ENCODE assay signal across 13 cellular contexts in the genomic region with DNA sequence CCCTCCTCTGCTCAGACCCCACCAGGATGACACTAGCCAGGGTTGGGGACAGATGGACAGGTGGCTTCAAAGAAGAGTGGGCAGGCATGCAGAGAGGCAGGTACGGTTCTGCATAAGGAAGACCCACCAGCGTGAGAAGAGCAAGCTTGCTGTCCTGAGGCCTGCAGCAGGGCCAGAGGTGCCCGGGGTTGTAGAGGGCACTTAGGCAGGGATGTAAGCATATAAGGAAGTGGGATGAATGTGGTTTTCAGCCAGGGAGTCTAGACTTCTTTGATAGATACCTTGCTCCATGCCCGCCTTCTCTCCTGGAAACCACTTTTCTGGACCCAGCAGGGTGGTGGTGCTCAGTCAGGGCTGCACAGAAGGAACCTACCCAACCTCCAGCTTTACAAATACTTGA. TPM values are rescaled to one million over a fixed set of nuclear protein-coding genes. Genes with fewer than 3 reads are reported as not detected.
DNase-seq lines count a peak whose midpoint lies in the region; ATAC-seq and TF ChIP-seq lines count a peak whose summit lies in the region.
"Had no signal": no experiment of that assay in that cellular context is flagged by ENCODE, and none has a peak within 500 bp of the region (broad histone marks: within the 10 kb centered on the region; RNA-seq: fewer than 3 reads in every experiment).

No MANE protein-coding gene starts in this region.

- POLR2A ChIA-PET in CD8-positive, alpha-beta T cell (lab: Charles Lee): interaction anchor here (1.4 kb wide), 1 partner anchor 8 kb away, joined by 3 read pairs; no protein-coding TSS in a partner anchor
- POLR2A ChIA-PET in HCT116 (lab: Charles Lee): no interaction called here

- TF ChIP-seq RAD21 in HCT116 (IDR thresholded peaks at IDR 0.05; ENCODE audit: low read depth): no peak

- peaks cover 8% of the 10 kb centered on the region for H3K4me1 Mint-ChIP-seq in CD8-positive, alpha-beta T cell (ENCODE audit: low read depth)
- H3K4me1 Mint-ChIP-seq in glutamatergic neuron (ENCODE audit: low read depth, unreplicated experiment): peaks cover 12% of the 10 kb centered on the region
- peaks cover 7% of the 10 kb centered on the region in 2 donors for H3K4me1 Mint-ChIP-seq in natural killer cell treated with Interleukin-12 subunit alpha and Interleukin-12 subunit beta and Interleukin-15 and Interleukin-18, amount 100 ng/mL, for 72 hours (ENCODE audit: low read depth in 2 of 2)

- H3K27me3 ChIP-seq in CD8-positive, alpha-beta T cell (ENCODE audit: insufficient read depth, low read length): peaks cover 18% of the 10 kb centered on the region
- no peaks in the 10 kb centered on the region for H3K27me3 ChIP-seq in HCT116 (ENCODE audit: insufficient read depth, low read length)

- H3K4me2 ChIP-seq in HCT116 (ENCODE audit: low read length): peak overlapping the region; percentile 85

- H2AFZ ChIP-seq in HCT116 (ENCODE audit: low read depth, low read length, poor library complexity, severe bottlenecking): no peak overlapping the region

- no peaks in the 10 kb centered on the region for H3K9me3 Mint-ChIP-seq in CD8-positive, alpha-beta T cell
- H3K9me3 Mint-ChIP-seq in glutamatergic neuron (ENCODE audit: unreplicated experiment): peaks cover 10% of the 10 kb centered on the region
- H3K9me3 Mint-ChIP-seq in natural killer cell treated with Interleukin-12 subunit alpha and Interleukin-12 subunit beta and Interleukin-15 and Interleukin-18, amount 100 ng/mL, for 72 hours: no peaks in the 10 kb centered on the region

- RAD21 ChIA-PET in HCT116 (lab: Charles Lee; ENCODE audit: low non-redundant PET in 1 of 2, low total read pairs in 2 of 2, uncharacterized antibody in 2 of 2, unreplicated experiment in 2 of 2): no interaction called here

- no peaks in the 10 kb centered on the region for H3K36me3 ChIP-seq in CD8-positive, alpha-beta T cell (ENCODE audit: insufficient read depth, low read length)
- H3K36me3 ChIP-seq in HCT116 (ENCODE audit: control insufficient read depth in 1 of 2, insufficient read depth in 2 of 2, low read length in 2 of 2): no peaks in the 10 kb centered on the region
- H3K36me3 ChIP-seq: sigmoid colon had no signal

- no peak for ATAC-seq in CD8-positive, alpha-beta T cell
- ATAC-seq in HCT116 (no peak), HG03025 (IDR thresholded peaks at IDR 0.05; ENCODE audit: low FRiP score, unreplicated experiment) (no peak), HG02759 (IDR thresholded peaks at IDR 0.05; ENCODE audit: unreplicated experiment) (no peak)
- no peak for ATAC-seq in natural killer cell treated with Interleukin-12 subunit alpha and Interleukin-12 subunit beta and Interleukin-15 and Interleukin-18, amount 100 ng/mL, for 72 hours
- ATAC-seq: stimulated activated naive CD8-positive, alpha-beta T cell treated with anti-CD3 and anti-CD28 coated beads, Interleukin-15, Interleukin-2, amounts not matched to agents 100 U/mL and 50 U/mL, for 24 hours had no signal

- intact Hi-C loops in CD8-positive, alpha-beta T cell (cut with DNase I, micrococcal nuclease): no loop called here
- intact Hi-C loops in HCT116 (cut with micrococcal nuclease): no loop called here

- no peaks in the 10 kb centered on the region for H3K36me3 Mint-ChIP-seq in CD8-positive, alpha-beta T cell
- no peaks in the 10 kb centered on the region for H3K36me3 Mint-ChIP-seq in glutamatergic neuron (ENCODE audit: unreplicated experiment)
- no peaks in the 10 kb centered on the region for H3K36me3 Mint-ChIP-seq in natural killer cell treated with Interleukin-12 subunit alpha and Interleukin-12 subunit beta and Interleukin-15 and Interleukin-18, amount 100 ng/mL, for 72 hours

- CTCF ChIA-PET in CD8-positive, alpha-beta T cell (lab: Charles Lee): no interaction called here
- CTCF ChIA-PET in HCT116 (lab: Charles Lee): interaction anchor here (0.7 kb wide), 1 partner anchor 8 kb away, joined by 3 read pairs; no protein-coding TSS in a partner anchor

- TF ChIP-seq POLR2A in HCT116 (IDR thresholded peaks at IDR 0.05; ENCODE audit: borderline replicate concordance, extremely low read depth, insufficient read depth, insufficient read length) (no peak), erythroblast (IDR thresholded peaks at IDR 0.05; ENCODE audit: low read length) (no peak)

- DNase-seq in CD8-positive, alpha-beta T cell: no peak
- DNase-seq in HCT116 (ENCODE audit: low read depth, low spot score) (no peak), glutamatergic neuron (no peak), erythroblast (lab: John Stamatoyannopoulos, UW) (no peak), NCI-H187 (lab: John Stamatoyannopoulos, UW) (no peak)
- no peak for DNase-seq in natural killer cell treated with Interleukin-12 subunit alpha and Interleukin-12 subunit beta and Interleukin-15 and Interleukin-18, amount 100 ng/mL, for 72 hours (ENCODE audit: low spot score)
- DNase-seq: activated T-cell treated with anti-CD3 and anti-CD28 coated beads, Interleukin-2, amount 50 U/mL, for 1 hour; aorta; H7; sigmoid colon; stimulated activated naive CD8-positive, alpha-beta T cell treated with anti-CD3 and anti-CD28 coated beads, Interleukin-15, Interleukin-2, amounts not matched to agents 100 U/mL and 50 U/mL, for 24 hours had no signal

- no TSS peak for BruUV-seq in HCT116 (replicated peaks; lab: Mats Ljungman, UMichigan)

- no peak overlapping the region for H3K27ac ChIP-seq in CD8-positive, alpha-beta T cell (ENCODE audit: low read depth, low read length)
- no peak overlapping the region for H3K27ac ChIP-seq in HCT116 (ENCODE audit: low read depth, low read length)
- H3K27ac ChIP-seq: sigmoid colon had no signal

- no peak overlapping the region for H3K27ac Mint-ChIP-seq in CD8-positive, alpha-beta T cell
- peak overlapping the region; percentile 62 for H3K27ac Mint-ChIP-seq in glutamatergic neuron (ENCODE audit: unreplicated experiment)
- H3K27ac Mint-ChIP-seq in natural killer cell treated with Interleukin-12 subunit alpha and Interleukin-12 subunit beta and Interleukin-15 and Interleukin-18, amount 100 ng/mL, for 72 hours: no peak overlapping the region

- H3K9me2 ChIP-seq in HCT116 (ENCODE audit: insufficient read depth): no peaks in the 10 kb centered on the region

- H3K4me3 ChIP-seq in CD8-positive, alpha-beta T cell (ENCODE audit: low read depth, low read length): no peak overlapping the region
- H3K4me3 ChIP-seq in HCT116 (replicated peaks in 1 of 2; ENCODE audit: low read depth in 1 of 2, low read length in 2 of 2): no peak overlapping the region
- H3K4me3 ChIP-seq: sigmoid colon had no signal

- H3K4me3 Mint-ChIP-seq in CD8-positive, alpha-beta T cell: peak overlapping the region; percentile 57
- peak overlapping the region; percentile 73 for H3K4me3 Mint-ChIP-seq in glutamatergic neuron (ENCODE audit: unreplicated experiment)
- H3K4me3 Mint-ChIP-seq in natural killer cell treated with Interleukin-12 subunit alpha and Interleukin-12 subunit beta and Interleukin-15 and Interleukin-18, amount 100 ng/mL, for 72 hours: peak overlapping the region; percentile 30

- TF ChIP-seq CTCF in CD8-positive, alpha-beta T cell (IDR thresholded peaks at IDR 0.05): no peak
- TF ChIP-seq CTCF in HCT116 (IDR thresholded peaks at IDR 0.05 in 2 of 3, conservative IDR thresholded peaks at IDR 0.05 in 1 of 3; ENCODE audit: borderline replicate concordance in 1 of 3, insufficient read depth in 1 of 3, low read depth in 2 of 3, low read length in 2 of 3) (no peak), glutamatergic neuron (IDR thresholded peaks at IDR 0.05; ENCODE audit: partially characterized antibody, unreplicated experiment) (no peak)

- H3K4me1 ChIP-seq in CD8-positive, alpha-beta T cell (ENCODE audit: insufficient read depth, low read length): no peaks in the 10 kb centered on the region
- H3K4me1 ChIP-seq in HCT116 (ENCODE audit: control insufficient read depth in 1 of 2, insufficient read depth in 2 of 2, low read length in 2 of 2): peaks cover 22 to 53% of the 10 kb centered on the region in 2 experiments

- H3K27me3 Mint-ChIP-seq in CD8-positive, alpha-beta T cell (ENCODE audit: low read depth): peaks cover 41% of the 10 kb centered on the region
- H3K27me3 Mint-ChIP-seq in glutamatergic neuron (ENCODE audit: unreplicated experiment): peaks cover 5% of the 10 kb centered on the region
- peaks cover 23% of the 10 kb centered on the region in 2 donors for H3K27me3 Mint-ChIP-seq in natural killer cell treated with Interleukin-12 subunit alpha and Interleukin-12 subunit beta and Interleukin-15 and Interleukin-18, amount 100 ng/mL, for 72 hours

- H4K20me1 ChIP-seq in HCT116 (ENCODE audit: insufficient read depth): no peaks in the 10 kb centered on the region

- peaks cover 2% of the 10 kb centered on the region; the same call in 1 of the 2 replicates for H3K79me2 ChIP-seq in HCT116 (ENCODE audit: insufficient read depth, low read length)

- H3K9me3 ChIP-seq in CD8-positive, alpha-beta T cell (ENCODE audit: low read length): no peaks in the 10 kb centered on the region
- H3K9me3 ChIP-seq in HCT116 (ENCODE audit: control insufficient read depth in 1 of 2, insufficient read depth in 1 of 2, low read depth in 1 of 2, low read length in 2 of 2): no peaks in the 10 kb centered on the region
- H3K9me3 ChIP-seq: sigmoid colon had no signal

- H3K9ac ChIP-seq in HCT116 (ENCODE audit: low read length): no peak overlapping the region

RNA-seq across cellular contexts. Expression of gene TTC39A, which starts 1.4 kb away (rescaled TPM):
- total RNA-seq in CD8-positive, alpha-beta T cell: not detected
- 15.4 TPM for total RNA-seq in HCT116 (2021; ENCODE audit: unreplicated experiment)
- polyA plus RNA-seq in HCT116 (2012): 28.5 and 29.4 TPM in 2 replicates
- 28.0 TPM for total RNA-seq in glutamatergic neuron (ENCODE audit: unreplicated experiment)
- total RNA-seq in natural killer cell treated with Interleukin-12 subunit alpha and Interleukin-12 subunit beta and Interleukin-15 and Interleukin-18, amount 100 ng/mL, for 72 hours: under 1 TPM in 1 of 2 donors, not detected in 1; 0.78 TPM
